ENCODE assay signal across 1 cellular context in genomic region chr9:137275937-137276756, GRCh38.
TF ChIP-seq lines count a peak whose summit lies in the region.

No MANE protein-coding gene starts in this region.

TF ChIP-seq in endothelial cell of umbilical vein, 7 proteins besides CTCF, POLR2A, EP300 and RAD21:
- TF ChIP-seq EZH2 (IDR thresholded peaks at IDR 0.05; ENCODE audit: borderline replicate concordance, low read depth, low read length, severe bottlenecking) = no peak
- no peak for TF ChIP-seq MYC (IDR thresholded peaks at IDR 0.05; ENCODE audit: low read depth, low read length)
- no peak for TF ChIP-seq FOS (IDR thresholded peaks at IDR 0.05; ENCODE audit: borderline replicate concordance, insufficient read depth, low read length)
- no peak for TF ChIP-seq POLR2AphosphoS5 (IDR thresholded peaks at IDR 0.05; ENCODE audit: insufficient read depth, low read depth, low read length)
- TF ChIP-seq MAX (IDR thresholded peaks at IDR 0.05; ENCODE audit: insufficient read depth, insufficient read length) = no peak
- TF ChIP-seq JUN (IDR thresholded peaks at IDR 0.05; ENCODE audit: borderline replicate concordance, insufficient read depth, insufficient read length, low read depth) = no peak
- TF ChIP-seq GATA2 (IDR thresholded peaks at IDR 0.05; ENCODE audit: insufficient read depth, insufficient read length, low read depth, low read length) = no peak
